ENCODE assay signal across 20 cellular contexts in the genomic region with DNA sequence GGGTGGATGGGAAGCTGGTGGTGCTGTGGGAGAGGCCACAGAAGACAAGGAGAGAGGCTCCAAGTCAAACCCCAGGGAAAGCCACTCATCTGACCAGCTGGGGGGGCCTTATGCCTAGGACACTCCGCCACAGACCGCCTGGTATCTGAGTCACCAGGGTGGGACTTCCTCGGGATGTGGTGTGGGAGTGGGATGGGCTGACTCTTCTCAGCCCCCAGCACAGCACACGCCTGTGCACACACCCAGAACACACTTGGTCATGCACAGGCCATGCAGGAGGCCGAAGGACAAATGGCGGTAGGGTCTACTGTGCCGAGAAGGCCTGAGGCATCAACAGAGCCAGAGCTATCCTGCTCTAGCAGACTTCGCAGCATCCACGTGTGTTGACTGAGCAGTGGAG.
DNase-seq lines count a peak whose midpoint lies in the region; ATAC-seq, FAIRE-seq and TF ChIP-seq lines count a peak whose summit lies in the region.
"Had no signal": no experiment of that assay in that cellular context is flagged by ENCODE, and none has a peak within 500 bp of the region (broad histone marks: within the 10 kb centered on the region; RNA-seq: fewer than 3 reads in every experiment).

No MANE protein-coding gene starts in this region.

- H2BK20ac ChIP-seq in H1 (ENCODE audit: low read length): no peak overlapping the region

- H3K27me3 ChIP-seq in H1 (replicated peaks in 1 of 4; ENCODE audit: control insufficient read depth in 3 of 4, extremely low read depth in 1 of 4, insufficient read depth in 3 of 4, low read length in 3 of 4) (peaks cover 0 to 35% (median 19%) of the 10 kb centered on the region in 4 experiments; a peak in 6 of 7 replicates), neuronal stem cell (ENCODE audit: control insufficient read depth in 3 of 3, insufficient read depth in 3 of 3, low read depth in 1 of 3, low read length in 3 of 3) (peaks cover 0 to 18% (median 4%) of the 10 kb centered on the region in 3 experiments), mesenchymal stem cell (ENCODE audit: control insufficient read depth in 1 of 2, insufficient read depth in 1 of 2, low read length in 2 of 2) (peaks cover 39 to 56% of the 10 kb centered on the region in 2 experiments)
- H3K27me3 ChIP-seq: MG63 had no signal

- no peak overlapping the region for H4K5ac ChIP-seq in H1 (ENCODE audit: insufficient read length, low read depth, low read length)

- H2AK5ac ChIP-seq in H1 (ENCODE audit: low read depth, low read length) (0 out of 2 replicates have a peak overlapping the region, but pooled peaks have one; percentile 75), neuronal stem cell (ENCODE audit: low read depth, low read length) (peak overlapping the region; percentile 56), mesenchymal stem cell (ENCODE audit: low read length, severe bottlenecking) (no peak overlapping the region)

- ATAC-seq in natural killer cell treated with Interleukin-12 subunit alpha and Interleukin-12 subunit beta and Interleukin-15 and Interleukin-18, amount 100 ng/mL, for 72 hours: peak in 1 of 2 donors; percentile 3
- ATAC-seq in natural killer cell: no peak

- H3K27ac ChIP-seq in H1 (ENCODE audit: low read depth, low read length) (no peak overlapping the region), neuronal stem cell (replicated peaks; ENCODE audit: low read length) (no peak overlapping the region), mesenchymal stem cell (ENCODE audit: low read length, poor library complexity, severe bottlenecking) (no peak overlapping the region)
- H3K27ac ChIP-seq: GM23248, PC-9 had no signal

- H3K36me3 Mint-ChIP-seq in natural killer cell treated with Interleukin-12 subunit alpha and Interleukin-12 subunit beta and Interleukin-15 and Interleukin-18, amount 100 ng/mL, for 72 hours: no peaks in the 10 kb centered on the region
- H3K36me3 Mint-ChIP-seq in natural killer cell: no peaks in the 10 kb centered on the region
- H3K36me3 Mint-ChIP-seq: CD4-positive, CD25-positive, alpha-beta regulatory T cell had no signal

- H3K18ac ChIP-seq in H1 (ENCODE audit: extremely low read depth, low read length): no peak overlapping the region
- peak overlapping the region; percentile 11 for H3K18ac ChIP-seq in neuronal stem cell (ENCODE audit: low read length)
- H3K18ac ChIP-seq in mesenchymal stem cell (ENCODE audit: low read depth in 1 of 2, low read length in 2 of 2): no peak overlapping the region

- peak; percentile 25 for DNase-seq in natural killer cell treated with Interleukin-12 subunit alpha and Interleukin-12 subunit beta and Interleukin-15 and Interleukin-18, amount 100 ng/mL, for 72 hours (ENCODE audit: low spot score)
- no peak for DNase-seq in natural killer cell
- DNase-seq in H1 (ENCODE audit: low read depth in 1 of 2, low spot score in 2 of 2): no peak
- no peak for DNase-seq in neuronal stem cell (ENCODE audit: low spot score)
- no peak for DNase-seq in mesenchymal stem cell
- DNase-seq in MV-4-11 (lab: John Stamatoyannopoulos, UW): no peak
- DNase-seq in HT-29 (ENCODE audit: low spot score): no peak
- DNase-seq: CD4-positive, CD25-positive, alpha-beta regulatory T cell; DMS153; DND-41; GM23248; H9; IMR-90; KG1; MG63; NCI-H2029; NCI-H526 treated with DMSO at 0.1 percent for 48 hours; PC-9; SHP77 had no signal

- no peak for TF ChIP-seq CTCF in natural killer cell (IDR thresholded peaks at IDR 0.05)
- TF ChIP-seq CTCF in H1 (IDR thresholded peaks at IDR 0.05; ENCODE audit: control extremely low read depth in 1 of 3, insufficient read depth in 1 of 3, low read depth in 1 of 3, low read length in 3 of 3): no peak

- H2AFZ ChIP-seq in H1 (ENCODE audit: low read length) (no peak overlapping the region), neuronal stem cell (ENCODE audit: low read length) (no peak overlapping the region), mesenchymal stem cell (ENCODE audit: low read depth, low read length) (no peak overlapping the region)
- H2AFZ ChIP-seq: GM23248, PC-9 had no signal

- no peak for FAIRE-seq in H1 (lab: Jason Lieb, UNC)
- FAIRE-seq: GM12892 had no signal

- H3K23ac ChIP-seq in H1 (ENCODE audit: insufficient read length) (no peak overlapping the region), neuronal stem cell (ENCODE audit: low read depth, low read length, poor library complexity) (no peak overlapping the region), mesenchymal stem cell (ENCODE audit: low read length in 2 of 2) (no peak overlapping the region)

- intact Hi-C loops in natural killer cell (cut with micrococcal nuclease): no loop called here

- H3K79me1 ChIP-seq in H1 (ENCODE audit: low read depth, low read length) (no peaks in the 10 kb centered on the region), neuronal stem cell (ENCODE audit: low read depth, low read length) (no peaks in the 10 kb centered on the region), mesenchymal stem cell (replicated peaks; ENCODE audit: low read length, poor library complexity, severe bottlenecking) (no peaks in the 10 kb centered on the region)

- no peak overlapping the region for H2BK15ac ChIP-seq in H1 (ENCODE audit: low read length)
- H2BK15ac ChIP-seq in neuronal stem cell (ENCODE audit: low read length): no peak overlapping the region
- H2BK15ac ChIP-seq in mesenchymal stem cell (ENCODE audit: low read depth, poor library complexity, severe bottlenecking): no peak overlapping the region

- H3K4ac ChIP-seq in H1 (replicated peaks; ENCODE audit: insufficient read length, low read depth, low read length) (no peak overlapping the region), neuronal stem cell (ENCODE audit: low read length) (no peak overlapping the region), mesenchymal stem cell (ENCODE audit: low read depth in 1 of 2, low read length in 2 of 2) (no peak overlapping the region)

- H3K4me2 ChIP-seq in H1 (ENCODE audit: insufficient read depth in 1 of 2, low read depth in 2 of 2, low read length in 2 of 2) (no peak overlapping the region), neuronal stem cell (ENCODE audit: insufficient read depth, low read length, poor library complexity, severe bottlenecking) (no peak overlapping the region), mesenchymal stem cell (ENCODE audit: low read length, poor library complexity, severe bottlenecking) (no peak overlapping the region)
- H3K4me2 ChIP-seq: PC-9 had no signal

- no peak overlapping the region for H3K27ac Mint-ChIP-seq in natural killer cell treated with Interleukin-12 subunit alpha and Interleukin-12 subunit beta and Interleukin-15 and Interleukin-18, amount 100 ng/mL, for 72 hours
- H3K27ac Mint-ChIP-seq in natural killer cell: no peak overlapping the region
- H3K27ac Mint-ChIP-seq: CD4-positive, CD25-positive, alpha-beta regulatory T cell; H9 had no signal

- H3K14ac ChIP-seq in H1 (ENCODE audit: insufficient read length): no peak overlapping the region
- H3K14ac ChIP-seq in neuronal stem cell (ENCODE audit: low read length): no peak overlapping the region
- H3K14ac ChIP-seq in mesenchymal stem cell (ENCODE audit: low read length in 2 of 2): no peak overlapping the region

- no peaks in the 10 kb centered on the region for H3K4me1 ChIP-seq in H1 (replicated peaks in 1 of 4; ENCODE audit: control insufficient read depth in 3 of 4, insufficient read depth in 4 of 4, low read length in 3 of 4)
- no peaks in the 10 kb centered on the region for H3K4me1 ChIP-seq in neuronal stem cell (ENCODE audit: control insufficient read depth in 2 of 2, insufficient read depth in 1 of 2, low read depth in 1 of 2, low read length in 2 of 2)
- peaks cover 5% of the 10 kb centered on the region for H3K4me1 ChIP-seq in mesenchymal stem cell (ENCODE audit: control insufficient read depth, insufficient read depth, low read depth, low read length)

- H3K36me3 ChIP-seq in H1 (ENCODE audit: control insufficient read depth in 2 of 4, insufficient read depth in 4 of 4, low read length in 3 of 4): no peaks in the 10 kb centered on the region
- H3K36me3 ChIP-seq in neuronal stem cell (replicated peaks in 1 of 2; ENCODE audit: control insufficient read depth in 2 of 2, insufficient read depth in 2 of 2, low read length in 2 of 2): no peaks in the 10 kb centered on the region
- no peaks in the 10 kb centered on the region for H3K36me3 ChIP-seq in mesenchymal stem cell (ENCODE audit: control insufficient read depth in 1 of 2, insufficient read depth in 2 of 2, low read depth in 1 of 2, low read length in 2 of 2)
- H3K36me3 ChIP-seq: MG63 had no signal

- no peak for TF ChIP-seq RAD21 in H1 (IDR thresholded peaks at IDR 0.05 in 1 of 2, conservative IDR thresholded peaks at IDR 0.05 in 1 of 2; ENCODE audit: low read depth in 2 of 2, low read length in 2 of 2)

- H3K4me3 ChIP-seq in H1 (ENCODE audit: extremely low read depth in 1 of 4, insufficient read depth in 2 of 4, low read depth in 3 of 4, low read length in 4 of 4) (no peak overlapping the region), neuronal stem cell (ENCODE audit: low read length in 2 of 2) (no peak overlapping the region), mesenchymal stem cell (ENCODE audit: insufficient read depth in 1 of 2, low read depth in 1 of 2, low read length in 2 of 2) (no peak overlapping the region)
- H3K4me3 ChIP-seq: GM23248, MG63, PC-9 had no signal

- no peak overlapping the region for H2BK5ac ChIP-seq in H1 (ENCODE audit: low read depth, low read length)
- H2BK5ac ChIP-seq in neuronal stem cell (ENCODE audit: low read length): no peak overlapping the region
- H2BK5ac ChIP-seq in mesenchymal stem cell (ENCODE audit: low read depth, low read length, poor library complexity, severe bottlenecking): no peak overlapping the region

- no peaks in the 10 kb centered on the region for H3K4me1 Mint-ChIP-seq in natural killer cell treated with Interleukin-12 subunit alpha and Interleukin-12 subunit beta and Interleukin-15 and Interleukin-18, amount 100 ng/mL, for 72 hours (ENCODE audit: low read depth in 2 of 2)
- no peaks in the 10 kb centered on the region for H3K4me1 Mint-ChIP-seq in natural killer cell
- H3K4me1 Mint-ChIP-seq: CD4-positive, CD25-positive, alpha-beta regulatory T cell; H9 had no signal

- H2BK12ac ChIP-seq in H1 (ENCODE audit: low read depth, low read length): no peak overlapping the region
- H2BK12ac ChIP-seq in neuronal stem cell (ENCODE audit: low read length): no peak overlapping the region
- H2BK12ac ChIP-seq in mesenchymal stem cell (ENCODE audit: low read length in 2 of 2): no peak overlapping the region

- no peaks in the 10 kb centered on the region for H3K27me3 Mint-ChIP-seq in natural killer cell treated with Interleukin-12 subunit alpha and Interleukin-12 subunit beta and Interleukin-15 and Interleukin-18, amount 100 ng/mL, for 72 hours
- H3K27me3 Mint-ChIP-seq in natural killer cell (ENCODE audit: low read depth in 2 of 2): no peaks in the 10 kb centered on the region
- H3K27me3 Mint-ChIP-seq: CD4-positive, CD25-positive, alpha-beta regulatory T cell had no signal

- peaks cover 4% of the 10 kb centered on the region; the same call in 1 of the 2 replicates for H3K23me2 ChIP-seq in H1 (ENCODE audit: low read depth, low read length)

- no peak overlapping the region for H3K56ac ChIP-seq in H1 (replicated peaks; ENCODE audit: insufficient read length, low read depth, low read length)

- H2BK120ac ChIP-seq in H1 (replicated peaks; ENCODE audit: low read depth, low read length): no peak overlapping the region
- H2BK120ac ChIP-seq in neuronal stem cell (ENCODE audit: low read depth, low read length): no peak overlapping the region
- no peak overlapping the region for H2BK120ac ChIP-seq in mesenchymal stem cell (ENCODE audit: low read depth, low read length)

- no peak for TF ChIP-seq EP300 in H1 (IDR thresholded peaks at IDR 0.05; ENCODE audit: borderline replicate concordance in 1 of 2, low read depth in 2 of 2, low read length in 2 of 2)

- H3K9me3 ChIP-seq in H1 (ENCODE audit: insufficient read depth in 2 of 2, low read depth in 1 of 2, low read length in 1 of 2): no peaks in the 10 kb centered on the region
- peaks cover 0 to 7% of the 10 kb centered on the region in 2 donors for H3K9me3 ChIP-seq in neuronal stem cell (replicated peaks in 1 of 2; ENCODE audit: control insufficient read depth in 2 of 2, insufficient read depth in 1 of 2, low read depth in 1 of 2, low read length in 2 of 2)
- no peaks in the 10 kb centered on the region for H3K9me3 ChIP-seq in mesenchymal stem cell (ENCODE audit: control insufficient read depth, low read length)
- H3K9me3 ChIP-seq: MG63 had no signal

- H3K9me3 Mint-ChIP-seq in natural killer cell treated with Interleukin-12 subunit alpha and Interleukin-12 subunit beta and Interleukin-15 and Interleukin-18, amount 100 ng/mL, for 72 hours: no peaks in the 10 kb centered on the region
- no peaks in the 10 kb centered on the region for H3K9me3 Mint-ChIP-seq in natural killer cell
- H3K9me3 Mint-ChIP-seq: H9 had no signal

- POLR2A ChIA-PET in H1 (lab: Charles Lee; ENCODE audit: partially characterized antibody): no interaction called here

- no peak for TF ChIP-seq POLR2A in H1 (IDR thresholded peaks at IDR 0.05; ENCODE audit: control extremely low read depth in 1 of 2, low read depth in 2 of 2, low read length in 2 of 2)

- WGBS in H1 (ENCODE audit: extremely low coverage in 1 of 2, insufficient coverage in 1 of 2, insufficient read length in 1 of 2, insufficient replicate concordance in 2 of 2, low coverage in 1 of 2, low lambda C conversion rate in 2 of 2, missing lambda C conversion rate in 1 of 2), 2 experiments: 92% methylated on average over 9 of the region's 9 CpGs; no CpG with 5 or more reads in 1 of the 2 experiments
- WGBS in neuronal stem cell (ENCODE audit: extremely low coverage in 2 of 2, insufficient read length in 2 of 2, insufficient replicate concordance in 1 of 2), 2 donors: no CpG with 5 or more reads among the region's 9 CpGs
- 91% methylated on average over 8 of the region's 9 CpGs for WGBS in mesenchymal stem cell

- H3K9ac ChIP-seq in H1 (replicated peaks in 1 of 4; ENCODE audit: extremely low read depth in 1 of 4, low read depth in 3 of 4, low read length in 3 of 4) (no peak overlapping the region), neuronal stem cell (ENCODE audit: low read depth, low read length, poor library complexity) (no peak overlapping the region), mesenchymal stem cell (ENCODE audit: low read length) (no peak overlapping the region)
- H3K9ac ChIP-seq: GM23248 had no signal

- no peak overlapping the region for H4K91ac ChIP-seq in H1 (replicated peaks; ENCODE audit: insufficient read length, low read length)
- no peak overlapping the region for H4K91ac ChIP-seq in neuronal stem cell (ENCODE audit: low read depth, low read length, poor library complexity)
- H4K91ac ChIP-seq in mesenchymal stem cell (ENCODE audit: low read length): no peak overlapping the region

- no peak overlapping the region for H3K4me3 Mint-ChIP-seq in natural killer cell treated with Interleukin-12 subunit alpha and Interleukin-12 subunit beta and Interleukin-15 and Interleukin-18, amount 100 ng/mL, for 72 hours
- no peak overlapping the region for H3K4me3 Mint-ChIP-seq in natural killer cell
- H3K4me3 Mint-ChIP-seq: CD4-positive, CD25-positive, alpha-beta regulatory T cell; H9 had no signal

- no peaks in the 10 kb centered on the region for H3K79me2 ChIP-seq in H1 (ENCODE audit: control insufficient read depth in 1 of 2, insufficient read depth in 2 of 2, low read length in 2 of 2)

- peaks cover 2 to 11% of the 10 kb centered on the region in 2 experiments for H4K20me1 ChIP-seq in H1 (replicated peaks in 1 of 2; ENCODE audit: control insufficient read depth in 1 of 2, insufficient read depth in 2 of 2, low read length in 2 of 2)

- no peak overlapping the region for H4K8ac ChIP-seq in H1 (ENCODE audit: extremely low read depth, insufficient read depth, low read length)
- no peak overlapping the region for H4K8ac ChIP-seq in neuronal stem cell (ENCODE audit: low read depth, low read length)
- no peak overlapping the region for H4K8ac ChIP-seq in mesenchymal stem cell (ENCODE audit: low read length)

- CTCF ChIA-PET in H1 (lab: Charles Lee; ENCODE audit: partially characterized antibody): interaction anchor here (0.6 to 2.5 kb wide), 7 partner anchors 16 to 1189 kb away, joined by 3 to 7 read pairs (median 3); no protein-coding TSS in a partner anchor
